1 cellular context compared by ENCODE assay signal in the genomic region with DNA sequence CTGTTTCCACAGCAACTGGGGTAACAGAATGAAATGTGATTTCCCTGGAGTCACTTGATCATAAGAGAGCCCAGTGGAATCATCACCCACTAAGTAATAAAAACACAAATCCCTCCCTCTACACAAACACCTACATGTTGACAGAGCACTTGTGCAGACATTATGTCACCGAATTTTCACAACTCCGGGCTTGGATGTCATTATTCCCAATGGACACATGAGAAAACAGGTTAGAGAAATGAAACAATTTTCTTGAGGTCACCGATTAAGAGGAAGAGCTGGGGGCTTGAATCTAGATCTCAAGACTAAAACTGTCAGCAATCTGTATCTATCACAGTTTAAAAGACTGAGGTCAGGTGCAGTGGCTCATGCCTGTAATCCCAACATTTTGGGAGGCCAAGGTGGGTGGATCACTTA.
TF ChIP-seq lines count a peak whose summit lies in the region.

No MANE protein-coding gene starts in this region.

TF ChIP-seq in HEK293, 187 proteins besides CTCF, POLR2A, EP300 and RAD21 (continued from another document and continues in another):
- TF ChIP-seq ZNF548 (tag by site-specific recombination; IDR thresholded peaks at IDR 0.05) (no peak), ZNF155 (tag by site-specific recombination; IDR thresholded peaks at IDR 0.05) (no peak), ZBTB17 (tag by site-specific recombination; IDR thresholded peaks at IDR 0.05) (peak; percentile 89), ZNF544 (tag by site-specific recombination; IDR thresholded peaks at IDR 0.05) (no peak), ZBTB8A (tag by site-specific recombination; IDR thresholded peaks at IDR 0.05) (no peak), YY2 (tag by site-specific recombination; IDR thresholded peaks at IDR 0.05) (no peak), ZNF707 (tag by site-specific recombination; IDR thresholded peaks at IDR 0.05) (no peak), PRDM1 (tag by site-specific recombination; IDR thresholded peaks at IDR 0.05) (0 out of 2 replicates have a peak, but pooled peaks have one; percentile 13), SCRT1 (tag by site-specific recombination; IDR thresholded peaks at IDR 0.05; ENCODE audit: borderline replicate concordance) (peak; percentile 90), ZXDB (tag by site-specific recombination; IDR thresholded peaks at IDR 0.05) (peak; percentile 50; the same call in 1 of the 2 replicates), ZNF391 (tag by site-specific recombination; IDR thresholded peaks at IDR 0.05; ENCODE audit: borderline replicate concordance, low read depth) (0 out of 2 replicates have a peak, but pooled peaks have one; percentile 67), FEZF1 (tag by site-specific recombination; IDR thresholded peaks at IDR 0.05) (peak; percentile 48), KLF9 (tag by site-specific recombination; IDR thresholded peaks at IDR 0.05; ENCODE audit: low read depth) (no peak), ZNF654 (tag by site-specific recombination; IDR thresholded peaks at IDR 0.05; ENCODE audit: low read depth) (no peak), ZNF140 (tag by site-specific recombination; IDR thresholded peaks at IDR 0.05) (no peak), RBAK (tag by site-specific recombination; IDR thresholded peaks at IDR 0.05) (no peak), GLIS2 (tag by site-specific recombination; IDR thresholded peaks at IDR 0.05) (no peak), TCF7L2 (IDR thresholded peaks at IDR 0.05; ENCODE audit: borderline replicate concordance, low read depth, low read length) (no peak), GLI2 (tag by site-specific recombination; IDR thresholded peaks at IDR 0.05; ENCODE audit: borderline replicate concordance, low read depth) (no peak; the same call in 1 of the 2 replicates), ZNF311 (tag by site-specific recombination; IDR thresholded peaks at IDR 0.05; ENCODE audit: borderline replicate concordance) (no peak), KLF16 (tag by site-specific recombination; IDR thresholded peaks at IDR 0.05) (no peak), ZNF555 (tag by site-specific recombination; conservative IDR thresholded peaks at IDR 0.05) (no peak), GLI4 (tag by site-specific recombination; IDR thresholded peaks at IDR 0.05) (no peak)
- TF ChIP-seq, protein P1, sequence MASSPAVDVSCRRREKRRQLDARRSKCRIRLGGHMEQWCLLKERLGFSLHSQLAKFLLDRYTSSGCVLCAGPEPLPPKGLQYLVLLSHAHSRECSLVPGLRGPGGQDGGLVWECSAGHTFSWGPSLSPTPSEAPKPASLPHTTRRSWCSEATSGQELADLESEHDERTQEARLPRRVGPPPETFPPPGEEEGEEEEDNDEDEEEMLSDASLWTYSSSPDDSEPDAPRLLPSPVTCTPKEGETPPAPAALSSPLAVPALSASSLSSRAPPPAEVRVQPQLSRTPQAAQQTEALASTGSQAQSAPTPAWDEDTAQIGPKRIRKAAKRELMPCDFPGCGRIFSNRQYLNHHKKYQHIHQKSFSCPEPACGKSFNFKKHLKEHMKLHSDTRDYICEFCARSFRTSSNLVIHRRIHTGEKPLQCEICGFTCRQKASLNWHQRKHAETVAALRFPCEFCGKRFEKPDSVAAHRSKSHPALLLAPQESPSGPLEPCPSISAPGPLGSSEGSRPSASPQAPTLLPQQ (tag by site-specific recombination; IDR thresholded peaks at IDR 0.05): peak; percentile 85
- TF ChIP-seq, protein P2, sequence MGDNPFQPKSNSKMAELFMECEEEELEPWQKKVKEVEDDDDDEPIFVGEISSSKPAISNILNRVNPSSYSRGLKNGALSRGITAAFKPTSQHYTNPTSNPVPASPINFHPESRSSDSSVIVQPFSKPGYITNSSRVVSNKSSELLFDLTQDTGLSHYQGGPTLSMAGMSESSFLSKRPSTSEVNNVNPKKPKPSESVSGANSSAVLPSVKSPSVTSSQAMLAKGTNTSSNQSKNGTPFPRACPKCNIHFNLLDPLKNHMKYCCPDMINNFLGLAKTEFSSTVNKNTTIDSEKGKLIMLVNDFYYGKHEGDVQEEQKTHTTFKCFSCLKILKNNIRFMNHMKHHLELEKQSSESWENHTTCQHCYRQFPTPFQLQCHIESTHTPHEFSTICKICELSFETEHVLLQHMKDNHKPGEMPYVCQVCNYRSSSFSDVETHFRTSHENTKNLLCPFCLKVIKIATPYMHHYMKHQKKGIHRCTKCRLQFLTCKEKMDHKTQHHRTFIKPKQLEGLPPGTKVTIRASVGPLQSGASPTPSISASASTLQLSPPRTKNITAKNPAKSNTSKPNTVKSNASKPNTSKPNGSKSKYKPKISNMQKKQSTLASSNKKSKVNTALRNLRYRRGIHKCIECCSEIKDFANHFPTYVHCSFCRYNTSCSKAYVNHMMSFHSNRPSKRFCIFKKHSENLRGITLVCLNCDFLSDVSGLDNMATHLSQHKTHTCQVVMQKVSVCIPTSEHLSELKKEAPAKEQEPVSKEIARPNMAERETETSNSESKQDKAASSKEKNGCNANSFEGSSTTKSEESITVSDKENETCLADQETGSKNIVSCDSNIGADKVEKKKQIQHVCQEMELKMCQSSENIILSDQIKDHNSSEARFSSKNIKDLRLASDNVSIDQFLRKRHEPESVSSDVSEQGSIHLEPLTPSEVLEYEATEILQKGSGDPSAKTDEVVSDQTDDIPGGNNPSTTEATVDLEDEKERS (tag by site-specific recombination; IDR thresholded peaks at IDR 0.05): no peak
- TF ChIP-seq, protein P3, sequence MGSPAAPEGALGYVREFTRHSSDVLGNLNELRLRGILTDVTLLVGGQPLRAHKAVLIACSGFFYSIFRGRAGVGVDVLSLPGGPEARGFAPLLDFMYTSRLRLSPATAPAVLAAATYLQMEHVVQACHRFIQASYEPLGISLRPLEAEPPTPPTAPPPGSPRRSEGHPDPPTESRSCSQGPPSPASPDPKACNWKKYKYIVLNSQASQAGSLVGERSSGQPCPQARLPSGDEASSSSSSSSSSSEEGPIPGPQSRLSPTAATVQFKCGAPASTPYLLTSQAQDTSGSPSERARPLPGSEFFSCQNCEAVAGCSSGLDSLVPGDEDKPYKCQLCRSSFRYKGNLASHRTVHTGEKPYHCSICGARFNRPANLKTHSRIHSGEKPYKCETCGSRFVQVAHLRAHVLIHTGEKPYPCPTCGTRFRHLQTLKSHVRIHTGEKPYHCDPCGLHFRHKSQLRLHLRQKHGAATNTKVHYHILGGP (tag by site-specific recombination; IDR thresholded peaks at IDR 0.05): no peak; the same call in 1 of the 2 replicates
- TF ChIP-seq, protein P4, sequence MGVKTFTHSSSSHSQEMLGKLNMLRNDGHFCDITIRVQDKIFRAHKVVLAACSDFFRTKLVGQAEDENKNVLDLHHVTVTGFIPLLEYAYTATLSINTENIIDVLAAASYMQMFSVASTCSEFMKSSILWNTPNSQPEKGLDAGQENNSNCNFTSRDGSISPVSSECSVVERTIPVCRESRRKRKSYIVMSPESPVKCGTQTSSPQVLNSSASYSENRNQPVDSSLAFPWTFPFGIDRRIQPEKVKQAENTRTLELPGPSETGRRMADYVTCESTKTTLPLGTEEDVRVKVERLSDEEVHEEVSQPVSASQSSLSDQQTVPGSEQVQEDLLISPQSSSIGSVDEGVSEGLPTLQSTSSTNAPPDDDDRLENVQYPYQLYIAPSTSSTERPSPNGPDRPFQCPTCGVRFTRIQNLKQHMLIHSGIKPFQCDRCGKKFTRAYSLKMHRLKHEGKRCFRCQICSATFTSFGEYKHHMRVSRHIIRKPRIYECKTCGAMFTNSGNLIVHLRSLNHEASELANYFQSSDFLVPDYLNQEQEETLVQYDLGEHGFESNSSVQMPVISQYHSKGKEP (tag by site-specific recombination; IDR thresholded peaks at IDR 0.05): peak; percentile 49
- TF ChIP-seq, protein P5, sequence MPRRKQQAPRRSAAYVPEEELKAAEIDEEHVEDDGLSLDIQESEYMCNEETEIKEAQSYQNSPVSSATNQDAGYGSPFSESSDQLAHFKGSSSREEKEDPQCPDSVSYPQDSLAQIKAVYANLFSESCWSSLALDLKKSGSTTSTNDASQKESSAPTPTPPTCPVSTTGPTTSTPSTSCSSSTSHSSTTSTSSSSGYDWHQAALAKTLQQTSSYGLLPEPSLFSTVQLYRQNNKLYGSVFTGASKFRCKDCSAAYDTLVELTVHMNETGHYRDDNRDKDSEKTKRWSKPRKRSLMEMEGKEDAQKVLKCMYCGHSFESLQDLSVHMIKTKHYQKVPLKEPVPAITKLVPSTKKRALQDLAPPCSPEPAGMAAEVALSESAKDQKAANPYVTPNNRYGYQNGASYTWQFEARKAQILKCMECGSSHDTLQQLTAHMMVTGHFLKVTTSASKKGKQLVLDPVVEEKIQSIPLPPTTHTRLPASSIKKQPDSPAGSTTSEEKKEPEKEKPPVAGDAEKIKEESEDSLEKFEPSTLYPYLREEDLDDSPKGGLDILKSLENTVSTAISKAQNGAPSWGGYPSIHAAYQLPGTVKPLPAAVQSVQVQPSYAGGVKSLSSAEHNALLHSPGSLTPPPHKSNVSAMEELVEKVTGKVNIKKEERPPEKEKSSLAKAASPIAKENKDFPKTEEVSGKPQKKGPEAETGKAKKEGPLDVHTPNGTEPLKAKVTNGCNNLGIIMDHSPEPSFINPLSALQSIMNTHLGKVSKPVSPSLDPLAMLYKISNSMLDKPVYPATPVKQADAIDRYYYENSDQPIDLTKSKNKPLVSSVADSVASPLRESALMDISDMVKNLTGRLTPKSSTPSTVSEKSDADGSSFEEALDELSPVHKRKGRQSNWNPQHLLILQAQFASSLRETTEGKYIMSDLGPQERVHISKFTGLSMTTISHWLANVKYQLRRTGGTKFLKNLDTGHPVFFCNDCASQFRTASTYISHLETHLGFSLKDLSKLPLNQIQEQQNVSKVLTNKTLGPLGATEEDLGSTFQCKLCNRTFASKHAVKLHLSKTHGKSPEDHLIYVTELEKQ (tag by site-specific recombination; IDR thresholded peaks at IDR 0.05; ENCODE audit: borderline replicate concordance): peak; percentile 93
- TF ChIP-seq, protein P6, sequence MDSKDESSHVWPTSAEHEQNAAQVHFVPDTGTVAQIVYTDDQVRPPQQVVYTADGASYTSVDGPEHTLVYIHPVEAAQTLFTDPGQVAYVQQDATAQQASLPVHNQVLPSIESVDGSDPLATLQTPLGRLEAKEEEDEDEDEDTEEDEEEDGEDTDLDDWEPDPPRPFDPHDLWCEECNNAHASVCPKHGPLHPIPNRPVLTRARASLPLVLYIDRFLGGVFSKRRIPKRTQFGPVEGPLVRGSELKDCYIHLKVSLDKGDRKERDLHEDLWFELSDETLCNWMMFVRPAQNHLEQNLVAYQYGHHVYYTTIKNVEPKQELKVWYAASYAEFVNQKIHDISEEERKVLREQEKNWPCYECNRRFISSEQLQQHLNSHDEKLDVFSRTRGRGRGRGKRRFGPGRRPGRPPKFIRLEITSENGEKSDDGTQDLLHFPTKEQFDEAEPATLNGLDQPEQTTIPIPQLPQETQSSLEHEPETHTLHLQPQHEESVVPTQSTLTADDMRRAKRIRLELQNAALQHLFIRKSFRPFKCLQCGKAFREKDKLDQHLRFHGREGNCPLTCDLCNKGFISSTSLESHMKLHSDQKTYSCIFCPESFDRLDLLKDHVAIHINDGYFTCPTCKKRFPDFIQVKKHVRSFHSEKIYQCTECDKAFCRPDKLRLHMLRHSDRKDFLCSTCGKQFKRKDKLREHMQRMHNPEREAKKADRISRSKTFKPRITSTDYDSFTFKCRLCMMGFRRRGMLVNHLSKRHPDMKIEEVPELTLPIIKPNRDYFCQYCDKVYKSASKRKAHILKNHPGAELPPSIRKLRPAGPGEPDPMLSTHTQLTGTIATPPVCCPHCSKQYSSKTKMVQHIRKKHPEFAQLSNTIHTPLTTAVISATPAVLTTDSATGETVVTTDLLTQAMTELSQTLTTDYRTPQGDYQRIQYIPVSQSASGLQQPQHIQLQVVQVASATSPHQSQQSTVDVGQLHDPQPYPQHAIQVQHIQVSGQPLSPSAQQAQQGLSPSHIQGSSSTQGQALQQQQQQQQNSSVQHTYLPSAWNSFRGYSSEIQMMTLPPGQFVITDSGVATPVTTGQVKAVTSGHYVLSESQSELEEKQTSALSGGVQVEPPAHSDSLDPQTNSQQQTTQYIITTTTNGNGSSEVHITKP (tag by site-specific recombination; IDR thresholded peaks at IDR 0.05): peak; percentile 72
- TF ChIP-seq, protein P7, sequence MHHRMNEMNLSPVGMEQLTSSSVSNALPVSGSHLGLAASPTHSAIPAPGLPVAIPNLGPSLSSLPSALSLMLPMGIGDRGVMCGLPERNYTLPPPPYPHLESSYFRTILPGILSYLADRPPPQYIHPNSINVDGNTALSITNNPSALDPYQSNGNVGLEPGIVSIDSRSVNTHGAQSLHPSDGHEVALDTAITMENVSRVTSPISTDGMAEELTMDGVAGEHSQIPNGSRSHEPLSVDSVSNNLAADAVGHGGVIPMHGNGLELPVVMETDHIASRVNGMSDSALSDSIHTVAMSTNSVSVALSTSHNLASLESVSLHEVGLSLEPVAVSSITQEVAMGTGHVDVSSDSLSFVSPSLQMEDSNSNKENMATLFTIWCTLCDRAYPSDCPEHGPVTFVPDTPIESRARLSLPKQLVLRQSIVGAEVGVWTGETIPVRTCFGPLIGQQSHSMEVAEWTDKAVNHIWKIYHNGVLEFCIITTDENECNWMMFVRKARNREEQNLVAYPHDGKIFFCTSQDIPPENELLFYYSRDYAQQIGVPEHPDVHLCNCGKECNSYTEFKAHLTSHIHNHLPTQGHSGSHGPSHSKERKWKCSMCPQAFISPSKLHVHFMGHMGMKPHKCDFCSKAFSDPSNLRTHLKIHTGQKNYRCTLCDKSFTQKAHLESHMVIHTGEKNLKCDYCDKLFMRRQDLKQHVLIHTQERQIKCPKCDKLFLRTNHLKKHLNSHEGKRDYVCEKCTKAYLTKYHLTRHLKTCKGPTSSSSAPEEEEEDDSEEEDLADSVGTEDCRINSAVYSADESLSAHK (tag by site-specific recombination; IDR thresholded peaks at IDR 0.05): peak; percentile 68
- TF ChIP-seq, protein P8, sequence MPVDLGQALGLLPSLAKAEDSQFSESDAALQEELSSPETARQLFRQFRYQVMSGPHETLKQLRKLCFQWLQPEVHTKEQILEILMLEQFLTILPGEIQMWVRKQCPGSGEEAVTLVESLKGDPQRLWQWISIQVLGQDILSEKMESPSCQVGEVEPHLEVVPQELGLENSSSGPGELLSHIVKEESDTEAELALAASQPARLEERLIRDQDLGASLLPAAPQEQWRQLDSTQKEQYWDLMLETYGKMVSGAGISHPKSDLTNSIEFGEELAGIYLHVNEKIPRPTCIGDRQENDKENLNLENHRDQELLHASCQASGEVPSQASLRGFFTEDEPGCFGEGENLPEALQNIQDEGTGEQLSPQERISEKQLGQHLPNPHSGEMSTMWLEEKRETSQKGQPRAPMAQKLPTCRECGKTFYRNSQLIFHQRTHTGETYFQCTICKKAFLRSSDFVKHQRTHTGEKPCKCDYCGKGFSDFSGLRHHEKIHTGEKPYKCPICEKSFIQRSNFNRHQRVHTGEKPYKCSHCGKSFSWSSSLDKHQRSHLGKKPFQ (tag by site-specific recombination; IDR thresholded peaks at IDR 0.05): no peak
- TF ChIP-seq, protein P9, sequence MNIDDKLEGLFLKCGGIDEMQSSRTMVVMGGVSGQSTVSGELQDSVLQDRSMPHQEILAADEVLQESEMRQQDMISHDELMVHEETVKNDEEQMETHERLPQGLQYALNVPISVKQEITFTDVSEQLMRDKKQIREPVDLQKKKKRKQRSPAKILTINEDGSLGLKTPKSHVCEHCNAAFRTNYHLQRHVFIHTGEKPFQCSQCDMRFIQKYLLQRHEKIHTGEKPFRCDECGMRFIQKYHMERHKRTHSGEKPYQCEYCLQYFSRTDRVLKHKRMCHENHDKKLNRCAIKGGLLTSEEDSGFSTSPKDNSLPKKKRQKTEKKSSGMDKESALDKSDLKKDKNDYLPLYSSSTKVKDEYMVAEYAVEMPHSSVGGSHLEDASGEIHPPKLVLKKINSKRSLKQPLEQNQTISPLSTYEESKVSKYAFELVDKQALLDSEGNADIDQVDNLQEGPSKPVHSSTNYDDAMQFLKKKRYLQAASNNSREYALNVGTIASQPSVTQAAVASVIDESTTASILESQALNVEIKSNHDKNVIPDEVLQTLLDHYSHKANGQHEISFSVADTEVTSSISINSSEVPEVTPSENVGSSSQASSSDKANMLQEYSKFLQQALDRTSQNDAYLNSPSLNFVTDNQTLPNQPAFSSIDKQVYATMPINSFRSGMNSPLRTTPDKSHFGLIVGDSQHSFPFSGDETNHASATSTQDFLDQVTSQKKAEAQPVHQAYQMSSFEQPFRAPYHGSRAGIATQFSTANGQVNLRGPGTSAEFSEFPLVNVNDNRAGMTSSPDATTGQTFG (tag by site-specific recombination; IDR thresholded peaks at IDR 0.05; ENCODE audit: borderline replicate concordance): no peak
